ENCODE assay signal across 9 cellular contexts in the genomic region with DNA sequence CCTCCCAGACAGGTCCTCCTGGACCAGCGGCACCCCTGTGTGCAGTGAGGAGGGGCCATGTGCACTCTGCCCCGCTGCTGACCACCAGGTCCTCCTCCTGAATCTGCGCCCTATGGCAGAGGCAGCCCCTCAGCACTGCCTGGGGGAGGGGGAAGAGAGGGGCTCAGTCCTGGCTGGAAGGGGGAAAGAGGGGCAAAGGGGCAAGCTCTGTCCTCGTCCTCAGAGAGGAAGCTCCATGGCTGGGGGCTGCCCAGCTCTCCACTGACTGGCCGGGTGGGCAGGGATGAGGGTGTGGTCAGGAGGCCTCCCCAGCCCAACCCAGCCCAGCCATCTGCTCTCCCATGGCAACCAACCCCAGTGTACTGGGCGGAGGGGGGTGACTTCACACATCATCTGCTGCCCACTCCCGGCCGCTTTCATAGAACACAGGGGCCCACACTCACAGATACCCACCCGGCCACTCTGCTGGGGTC. TPM values are rescaled to one million over a fixed set of nuclear protein-coding genes. Genes with fewer than 3 reads are reported as not detected.
A peak's percentile ranks its signal among the peaks of the same experiment; 100 is the strongest.
DNase-seq lines count a peak whose midpoint lies in the region; ATAC-seq and TF ChIP-seq lines count a peak whose summit lies in the region.
"Had no signal": no experiment of that assay in that cellular context is flagged by ENCODE, and none has a peak within 500 bp of the region (broad histone marks: within the 10 kb centered on the region; RNA-seq: fewer than 3 reads in every experiment).

No MANE protein-coding gene starts in this region.

- peaks cover 39% of the 10 kb centered on the region for H3K4me1 ChIP-seq in neural progenitor cell
- no peaks in the 10 kb centered on the region for H3K4me1 ChIP-seq in CD8-positive, alpha-beta T cell (ENCODE audit: insufficient read depth, low read length)

- intact Hi-C loops in CD8-positive, alpha-beta T cell (cut with DNase I, micrococcal nuclease), result no loop called here

- H3K4me3 ChIP-seq in fibroblast of the aortic adventitia (ENCODE audit: low read depth, low read length) (no peak overlapping the region), neural progenitor cell (no peak overlapping the region)
- no peak overlapping the region for H3K4me3 ChIP-seq in CD8-positive, alpha-beta T cell (ENCODE audit: low read depth, low read length)

- H3K9ac ChIP-seq in neural progenitor cell, result no peak overlapping the region

- peaks cover 96% of the 10 kb centered on the region for H4K20me1 ChIP-seq in neural progenitor cell (ENCODE audit: low read depth)

- POLR2A ChIA-PET in CD8-positive, alpha-beta T cell (lab: Charles Lee), result no interaction called here

- H3K27ac Mint-ChIP-seq in neural progenitor cell, result peak overlapping the region; percentile 95
- no peak overlapping the region for H3K27ac Mint-ChIP-seq in CD8-positive, alpha-beta T cell

- peaks cover 6% of the 10 kb centered on the region for H3K27me3 Mint-ChIP-seq in neural progenitor cell (ENCODE audit: insufficient read depth, low read depth)
- H3K27me3 Mint-ChIP-seq in CD8-positive, alpha-beta T cell (ENCODE audit: low read depth), result peaks cover 41% of the 10 kb centered on the region

- H3K9me3 Mint-ChIP-seq in neural progenitor cell, result no peaks in the 10 kb centered on the region
- H3K9me3 Mint-ChIP-seq in CD8-positive, alpha-beta T cell, result no peaks in the 10 kb centered on the region

- peak overlapping the region; percentile 55 for H3K4me3 Mint-ChIP-seq in neural progenitor cell
- H3K4me3 Mint-ChIP-seq in CD8-positive, alpha-beta T cell, result no peak overlapping the region

- no peak for ATAC-seq in HG03439 (IDR thresholded peaks at IDR 0.05; ENCODE audit: unreplicated experiment)
- ATAC-seq in CD8-positive, alpha-beta T cell, result no peak
- ATAC-seq in GM21786 (IDR thresholded peaks at IDR 0.05; ENCODE audit: unreplicated experiment), result no peak

- H2AFZ ChIP-seq in neural progenitor cell (replicated peaks), result no peak overlapping the region

- no peak overlapping the region for H3K27ac ChIP-seq in neural progenitor cell
- H3K27ac ChIP-seq in CD8-positive, alpha-beta T cell (ENCODE audit: low read depth, low read length), result no peak overlapping the region

- peaks cover 74% of the 10 kb centered on the region for H3K79me2 ChIP-seq in neural progenitor cell (ENCODE audit: low read depth)

- peaks cover 29% of the 10 kb centered on the region for H3F3A ChIP-seq in neural progenitor cell (ENCODE audit: low read depth)

- TF ChIP-seq CTCF in fibroblast of the aortic adventitia (IDR thresholded peaks at IDR 0.05; ENCODE audit: insufficient read depth, low read length) (no peak), neural progenitor cell (IDR thresholded peaks at IDR 0.05) (no peak), GM10266 (IDR thresholded peaks at IDR 0.05; ENCODE audit: control insufficient read depth, insufficient read depth, low read depth, missing control alignments) (no peak)
- TF ChIP-seq CTCF in CD8-positive, alpha-beta T cell (IDR thresholded peaks at IDR 0.05), result no peak

- no peaks in the 10 kb centered on the region for H3K9me3 ChIP-seq in neural progenitor cell (ENCODE audit: low read depth)
- no peaks in the 10 kb centered on the region for H3K9me3 ChIP-seq in CD8-positive, alpha-beta T cell (ENCODE audit: low read length)

- peak overlapping the region; percentile 57 for H3K4me2 ChIP-seq in neural progenitor cell

- peaks cover 4% of the 10 kb centered on the region for H3K36me3 Mint-ChIP-seq in neural progenitor cell
- H3K36me3 Mint-ChIP-seq in CD8-positive, alpha-beta T cell, result no peaks in the 10 kb centered on the region

- H3K36me3 ChIP-seq in neural progenitor cell, result no peaks in the 10 kb centered on the region
- no peaks in the 10 kb centered on the region for H3K36me3 ChIP-seq in CD8-positive, alpha-beta T cell (ENCODE audit: insufficient read depth, low read length)

- peak; percentile 88 for DNase-seq in AG08396 (ENCODE audit: low spot score)
- DNase-seq in NCI-H748 treated with DMSO at 0.1 percent for 48 hours (lab: John Stamatoyannopoulos, UW), result peak; percentile 13
- DNase-seq in fibroblast of the aortic adventitia (ENCODE audit: low read depth), result peak; percentile 47
- DNase-seq in neural progenitor cell (ENCODE audit: low spot score), result peak; percentile 67
- DNase-seq in CD8-positive, alpha-beta T cell, result no peak
- DNase-seq in GM10266 (ENCODE audit: extremely low spot score), result no peak
- DNase-seq: KG1 had no signal

- H3K4me1 Mint-ChIP-seq in neural progenitor cell, result peaks cover 77% of the 10 kb centered on the region
- peaks cover 2% of the 10 kb centered on the region for H3K4me1 Mint-ChIP-seq in CD8-positive, alpha-beta T cell (ENCODE audit: low read depth)

- CTCF ChIA-PET in CD8-positive, alpha-beta T cell (lab: Charles Lee), result interaction anchor here (2.7 kb wide), 1 partner anchor 24 kb away, joined by 11 read pairs; no protein-coding TSS in a partner anchor

- no peaks in the 10 kb centered on the region for H3K27me3 ChIP-seq in neural progenitor cell
- H3K27me3 ChIP-seq in CD8-positive, alpha-beta T cell (ENCODE audit: insufficient read depth, low read length), result peaks cover 8% of the 10 kb centered on the region

RNA-seq across cellular contexts. Expression of gene BCAR1, which starts 5.5 kb away (rescaled TPM):
- total RNA-seq in fibroblast of the aortic adventitia (ENCODE audit: low replicate concordance), result 26.9 and 33.4 TPM in 2 replicates
- total RNA-seq in neural progenitor cell (ENCODE audit: low replicate concordance), result 10.9 and 29.1 TPM in 2 replicates
- not detected for total RNA-seq in CD8-positive, alpha-beta T cell

RNA-seq across cellular contexts. Expression of gene CTRB1, which starts 38.1 kb away (rescaled TPM):
- total RNA-seq in fibroblast of the aortic adventitia (ENCODE audit: low replicate concordance), result not detected in 2 replicates
- total RNA-seq in neural progenitor cell (ENCODE audit: low replicate concordance), result not detected in 2 replicates
- not detected for total RNA-seq in CD8-positive, alpha-beta T cell

RNA-seq across cellular contexts. Expression of gene CTRB2, which starts 49.9 kb away (rescaled TPM):
- total RNA-seq in fibroblast of the aortic adventitia (ENCODE audit: low replicate concordance) (not detected in 2 replicates), neural progenitor cell (ENCODE audit: low replicate concordance) (not detected in 2 replicates)
- not detected for total RNA-seq in CD8-positive, alpha-beta T cell

Comparison
In these comparisons a context has a peak if more than half of its experiments do, and no peak if none do; other contexts are left out.
1. DNase-seq: peak in AG08396 (single experiment), NCI-H748 treated with DMSO at 0.1 percent for 48 hours (single experiment), fibroblast of the aortic adventitia (single experiment) and neural progenitor cell (single experiment); none in CD8-positive, alpha-beta T cell (0 of 7) and GM10266 (single experiment).
2. RNA of gene BCAR1, which starts 5.5 kb away (total RNA-seq): 26.9 to 33.4 TPM in fibroblast of the aortic adventitia and 10.9 to 29.1 TPM in neural progenitor cell; not detected in CD8-positive, alpha-beta T cell; every median in the first group is over 10 times any median in the second.